9 cellular contexts compared by ENCODE assay signal in the genomic region with DNA sequence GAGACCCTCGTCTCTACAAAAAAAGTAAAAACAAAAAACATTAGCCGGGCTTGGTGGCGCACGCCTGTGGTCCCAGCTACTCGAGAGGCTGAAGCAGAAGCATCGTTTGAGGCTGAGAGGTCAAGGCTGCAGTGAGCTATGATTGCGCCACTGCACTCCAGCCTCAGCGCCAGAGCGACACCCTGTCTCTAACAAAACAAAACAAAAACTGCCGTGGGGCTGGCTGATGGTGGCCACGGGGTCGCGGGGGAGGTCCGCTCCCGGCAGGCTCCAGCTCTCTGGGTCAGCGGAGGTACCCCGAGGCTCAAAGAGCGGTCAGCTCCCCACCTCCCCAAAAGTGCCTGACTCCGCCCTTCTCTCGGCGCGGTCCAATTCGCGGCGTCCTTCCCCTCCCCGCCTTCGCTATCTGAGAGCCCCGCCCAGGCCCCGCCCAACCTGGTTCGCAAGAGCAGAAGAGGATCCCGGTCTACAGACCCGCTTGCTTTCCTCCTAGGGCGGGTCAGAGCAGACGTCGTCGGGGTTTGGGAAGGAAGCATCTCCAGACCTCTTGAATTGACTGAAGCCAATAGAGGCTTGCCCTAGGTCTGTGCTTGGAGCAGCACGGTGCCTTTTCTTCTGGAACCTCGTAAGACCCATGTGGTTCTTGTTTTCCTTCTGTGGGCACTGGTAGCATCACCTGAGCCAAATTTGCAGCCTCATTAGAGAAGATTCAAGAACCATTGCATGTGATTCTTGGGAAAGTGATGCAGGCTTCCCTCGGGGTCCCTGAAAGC. TPM values are rescaled to one million over a fixed set of nuclear protein-coding genes. Genes with fewer than 3 reads are reported as not detected.
A peak's percentile ranks its signal among the peaks of the same experiment; 100 is the strongest.
DNase-seq lines count a peak whose midpoint lies in the region; ATAC-seq, FAIRE-seq and TF ChIP-seq lines count a peak whose summit lies in the region.
"Had no signal": no experiment of that assay in that cellular context is flagged by ENCODE, and none has a peak within 500 bp of the region (broad histone marks: within the 10 kb centered on the region; RNA-seq: fewer than 3 reads in every experiment).

No MANE protein-coding gene starts in this region.

- no peaks in the 10 kb centered on the region for H3K9me3 ChIP-seq in Peyer's patch

- DNase-seq in Calu3 (peak; percentile 36), Peyer's patch (no peak), foreskin fibroblast (peak in 1 of 2 donors; percentile 52), HTR-8/SVneo (ENCODE audit: insufficient read length, low spot score) (no peak)
- peak; percentile 16 for DNase-seq in stimulated activated CD8-positive, alpha-beta memory T cell treated with anti-CD3 and anti-CD28 coated beads, Interleukin-7, amount 100 ng/mL, for 24 hours (ENCODE audit: low read depth)
- DNase-seq in activated CD4-positive, CD25-positive, alpha-beta regulatory T cell treated with anti-CD3 and anti-CD28 coated beads, Interleukin-2, amount 50 U/mL, for 72 hours: no peak

- peaks cover 91% of the 10 kb centered on the region for H3K27me3 Mint-ChIP-seq in Calu3 (ENCODE audit: unreplicated experiment)

- no peak overlapping the region for H3K27ac ChIP-seq in Peyer's patch

- no peak overlapping the region for H3K27ac Mint-ChIP-seq in Calu3 (ENCODE audit: unreplicated experiment)

- no peaks in the 10 kb centered on the region for H3K36me3 ChIP-seq in Peyer's patch

- no peak for TF ChIP-seq CTCF in Calu3 (IDR thresholded peaks at IDR 0.05; ENCODE audit: unreplicated experiment)
- no peak for TF ChIP-seq CTCF in Peyer's patch (IDR thresholded peaks at IDR 0.05)
- no peak for TF ChIP-seq CTCF in foreskin fibroblast (IDR thresholded peaks at IDR 0.05; ENCODE audit: low read depth, low read length)

- peaks cover 36% of the 10 kb centered on the region for H3K4me1 Mint-ChIP-seq in Calu3 (ENCODE audit: low read depth, unreplicated experiment)

- BruUV-seq in Calu3 (replicated peaks; lab: Mats Ljungman, UMichigan): no TSS peak

- H3K36me3 Mint-ChIP-seq in Calu3 (ENCODE audit: insufficient read depth, unreplicated experiment): peaks cover 5% of the 10 kb centered on the region

- no peaks in the 10 kb centered on the region for H3K9me3 Mint-ChIP-seq in Calu3 (ENCODE audit: low read depth, unreplicated experiment)

- peak overlapping the region; percentile 49 for H3K4me3 Mint-ChIP-seq in Calu3 (ENCODE audit: low read depth, unreplicated experiment)

- peaks cover 0 to 12% (median 4%) of the 10 kb centered on the region in 4 donors for H3K4me1 ChIP-seq in Peyer's patch

- H3K4me3 ChIP-seq in Peyer's patch (peak overlapping the region in 3 of 4 donors; percentile 31 to 34 (median 32)), foreskin fibroblast (ENCODE audit: low read depth in 1 of 2, low read length in 2 of 2) (peak overlapping the region; percentile 35 to 49)

- FAIRE-seq in HTR-8/SVneo (lab: Jason Lieb, UNC): no peak

- ATAC-seq in GM21381 (IDR thresholded peaks at IDR 0.05; ENCODE audit: unreplicated experiment) (peak; percentile 59), GM18909 (IDR thresholded peaks at IDR 0.05; ENCODE audit: poor library complexity, unreplicated experiment) (no peak)

- peaks cover 0 to 59% of the 10 kb centered on the region in 2 donors for H3K27me3 ChIP-seq in Peyer's patch

- no peak for TF ChIP-seq POLR2A in Peyer's patch (IDR thresholded peaks at IDR 0.05)

- intact Hi-C loops in Calu3 (cut with micrococcal nuclease; ENCODE audit: unreplicated experiment): no loop called here

- CTCF ChIA-PET in Calu3 (lab: Charles Lee): interaction anchor here (0.5 to 3.7 kb wide), 4 partner anchors 15 to 137 kb away, joined by 3 to 13 read pairs (median 4); no protein-coding TSS in a partner anchor

RNA-seq across cellular contexts. Expression of a gene that starts 7.8 kb away (rescaled TPM):
- not detected in 2 replicates for total RNA-seq in Calu3 (2022)
- not detected for total RNA-seq in Peyer's patch
- total RNA-seq: HT1080 had no signal

RNA-seq across cellular contexts. Expression of a gene that starts 45.5 kb away (rescaled TPM):
- total RNA-seq in Calu3 (2022) (not detected in 2 replicates), Peyer's patch (not detected)
- total RNA-seq: HT1080 had no signal

RNA-seq across cellular contexts. Expression of a gene that starts 53.0 kb away (rescaled TPM):
- not detected in 2 replicates for total RNA-seq in Calu3 (2022)
- not detected for total RNA-seq in Peyer's patch
- total RNA-seq: HT1080 had no signal

Comparison
In these comparisons a context has a peak if more than half of its experiments do, and no peak if none do; other contexts are left out.
1. DNase-seq: peak in Calu3 (single experiment) and stimulated activated CD8-positive, alpha-beta memory T cell treated with anti-CD3 and anti-CD28 coated beads, Interleukin-7, amount 100 ng/mL, for 24 hours (single experiment); none in Peyer's patch (0 of 3), activated CD4-positive, CD25-positive, alpha-beta regulatory T cell treated with anti-CD3 and anti-CD28 coated beads, Interleukin-2, amount 50 U/mL, for 72 hours (single experiment) and HTR-8/SVneo (single experiment).